Comparison of ENCODE assay signal across 9 cellular contexts in the genomic region with DNA sequence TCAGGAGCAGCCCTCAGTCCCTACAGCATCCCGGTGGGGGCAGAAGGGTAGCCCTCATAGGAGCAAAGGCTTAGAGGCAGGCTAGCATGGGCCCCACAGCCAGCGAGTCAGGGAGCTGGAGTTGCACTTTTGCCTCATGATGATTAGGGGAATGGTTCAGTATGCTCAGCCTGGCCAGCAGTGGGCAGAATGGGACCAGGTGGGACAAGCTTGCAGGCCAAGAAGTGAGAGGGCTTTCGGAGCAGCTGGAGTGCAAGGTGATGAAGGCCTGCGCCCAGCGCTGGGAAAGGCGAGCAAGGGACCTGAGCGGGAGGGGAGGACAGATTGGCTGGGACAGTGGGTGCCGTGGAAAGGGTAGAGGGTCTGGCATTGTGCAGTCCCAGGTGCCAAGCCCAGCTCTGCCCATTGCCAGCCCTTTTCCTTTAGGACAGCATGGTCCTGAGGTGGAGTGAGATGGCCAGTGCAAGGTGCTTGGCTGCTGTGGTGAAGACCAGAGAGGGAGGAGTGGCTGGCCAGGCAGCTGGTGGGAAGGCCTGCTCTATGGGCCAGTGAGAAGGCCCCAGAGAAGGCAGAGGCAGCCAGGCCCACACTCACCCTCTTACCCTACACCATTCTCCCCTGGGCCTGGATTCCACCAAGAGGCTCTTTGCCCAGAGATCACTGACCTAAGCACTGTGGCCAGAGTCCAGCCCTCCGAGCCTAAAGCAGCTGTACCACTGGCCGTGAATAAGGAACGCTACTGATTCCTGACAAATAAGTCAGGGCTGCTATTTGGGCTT. TPM values are rescaled to one million over a fixed set of nuclear protein-coding genes. Genes with fewer than 3 reads are reported as not detected.
DNase-seq lines count a peak whose midpoint lies in the region; ATAC-seq and TF ChIP-seq lines count a peak whose summit lies in the region.
"Had no signal": no experiment of that assay in that cellular context is flagged by ENCODE, and none has a peak within 500 bp of the region (broad histone marks: within the 10 kb centered on the region; RNA-seq: fewer than 3 reads in every experiment).

No MANE protein-coding gene starts in this region.

- H3K4me1 ChIP-seq in Loucy (ENCODE audit: insufficient read depth, low read length, poor library complexity, severe bottlenecking), result peaks cover 5% of the 10 kb centered on the region
- peaks cover 3 to 24% of the 10 kb centered on the region in 2 donors for H3K4me1 ChIP-seq in ascending aorta
- H3K4me1 ChIP-seq in liver (ENCODE audit: control insufficient read depth in 4 of 4, insufficient read depth in 4 of 4, low read length in 3 of 4), result peaks cover 0 to 4% (median 0%) of the 10 kb centered on the region in 4 donors

- no peaks in the 10 kb centered on the region for H4K20me1 ChIP-seq in Loucy (ENCODE audit: insufficient read depth, low read length, poor library complexity, severe bottlenecking)

- no peak for ATAC-seq in HG03571 (IDR thresholded peaks at IDR 0.05; ENCODE audit: unreplicated experiment)
- ATAC-seq in GM21515 (IDR thresholded peaks at IDR 0.05; ENCODE audit: unreplicated experiment), result no peak

- H3K9me3 ChIP-seq in AG04450 (ENCODE audit: control insufficient read depth, insufficient read depth, low read length), result no peaks in the 10 kb centered on the region
- H3K9me3 ChIP-seq in Loucy (ENCODE audit: insufficient read depth, low read depth, low read length), result no peaks in the 10 kb centered on the region
- H3K9me3 ChIP-seq in ascending aorta, result no peaks in the 10 kb centered on the region
- no peaks in the 10 kb centered on the region for H3K9me3 ChIP-seq in liver (ENCODE audit: control insufficient read depth in 4 of 4, low read length in 3 of 4)

- CTCF ChIA-PET in AG04450 (lab: Charles Lee), result interaction anchor here (1.1 to 1.6 kb wide), 2 partner anchors 24 to 42 kb away, joined by 3 to 9 read pairs; no protein-coding TSS in a partner anchor

- H2AFZ ChIP-seq in Loucy (ENCODE audit: low read length), result no peak overlapping the region

- H3F3A ChIP-seq in Loucy (ENCODE audit: low read depth), result no peaks in the 10 kb centered on the region

- no peak overlapping the region for H3K4me2 ChIP-seq in Loucy (ENCODE audit: low read depth, low read length, poor library complexity, severe bottlenecking)

- WGBS in liver, result 89% methylated on average over 11 of the region's 11 CpGs

- H3K4me3 ChIP-seq in AG04450 (ENCODE audit: low read depth, low read length) (no peak overlapping the region), Loucy (ENCODE audit: low read length, poor library complexity, severe bottlenecking) (no peak overlapping the region), ascending aorta (no peak overlapping the region), liver (ENCODE audit: low read depth in 1 of 3, low read length in 3 of 3) (no peak overlapping the region)

- no peaks in the 10 kb centered on the region for H3K79me2 ChIP-seq in Loucy (ENCODE audit: insufficient read depth, low read length)

- no peak for DNase-seq in AG04450 (ENCODE audit: low read depth, low spot score)
- DNase-seq in ascending aorta (ENCODE audit: low spot score in 2 of 2), result no peak
- no peak for DNase-seq in NCI-H1417 (lab: John Stamatoyannopoulos, UW)
- no peak for DNase-seq in posterior vena cava (ENCODE audit: low spot score)
- DNase-seq: GF-D8 had no signal

- TF ChIP-seq RAD21 in liver (IDR thresholded peaks at IDR 0.05), result peak in 1 of 2 donors; percentile 48

- intact Hi-C loops in ascending aorta (cut with DNase I), result loop anchor here (2.0 kb wide), 1 partner anchor 41 kb away; no protein-coding TSS in a partner anchor
- intact Hi-C loops in posterior vena cava (cut with DNase I), result no loop called here

- H3K27ac ChIP-seq in AG04450 (ENCODE audit: low read depth, low read length), result no peak overlapping the region
- H3K27ac ChIP-seq in ascending aorta, result peak overlapping the region; percentile 36 to 38
- no peak overlapping the region for H3K27ac ChIP-seq in liver (ENCODE audit: low read depth in 1 of 2, low read length in 2 of 2)

- TF ChIP-seq CTCF in AG04450 (IDR thresholded peaks at IDR 0.05; ENCODE audit: low read depth, low read length) (peak; percentile 57), Loucy (conservative IDR thresholded peaks at IDR 0.05; ENCODE audit: low read length) (peak; percentile 62), ascending aorta (IDR thresholded peaks at IDR 0.05) (peak; percentile 24 to 39 (median 39)), liver (IDR thresholded peaks at IDR 0.05; ENCODE audit: low read depth, low read length, missing input control) (no peak)

- POLR2A ChIA-PET in AG04450 (lab: Yijun Ruan, JAX), result interaction anchor here (0.9 kb wide), 1 partner anchor 8 kb away, joined by 3 read pairs; no protein-coding TSS in a partner anchor

- H3K36me3 ChIP-seq in Loucy (ENCODE audit: insufficient read depth, low read length) (peaks cover 59% of the 10 kb centered on the region; the same call in 1 of the 2 replicates), ascending aorta (peaks cover 0 to 16% of the 10 kb centered on the region in 2 donors), liver (ENCODE audit: control insufficient read depth in 4 of 4, insufficient read depth in 3 of 4, low read depth in 1 of 4, low read length in 3 of 4) (peaks cover 0 to 9% (median 5%) of the 10 kb centered on the region in 4 donors)

- no peaks in the 10 kb centered on the region for H3K27me3 ChIP-seq in AG04450 (ENCODE audit: control insufficient read depth, insufficient read depth, low read length)
- no peaks in the 10 kb centered on the region for H3K27me3 ChIP-seq in Loucy (ENCODE audit: insufficient read depth, low read length, poor library complexity, severe bottlenecking)
- no peaks in the 10 kb centered on the region for H3K27me3 ChIP-seq in ascending aorta
- no peaks in the 10 kb centered on the region for H3K27me3 ChIP-seq in liver (ENCODE audit: control insufficient read depth in 4 of 4, insufficient read depth in 4 of 4, low read length in 3 of 4)

- no peak overlapping the region for H3K9ac ChIP-seq in Loucy (ENCODE audit: low read depth, low read length, poor library complexity, severe bottlenecking)
- H3K9ac ChIP-seq in liver (ENCODE audit: low read depth in 1 of 2, low read length in 2 of 2), result no peak overlapping the region

- H3K9me2 ChIP-seq in Loucy (replicated peaks; ENCODE audit: low read depth, low read length), result no peaks in the 10 kb centered on the region

TF ChIP-seq in liver, 16 proteins besides CTCF, POLR2A, EP300 and RAD21:
- TF ChIP-seq NR2F2 (IDR thresholded peaks at IDR 0.05) (peak; percentile 29), RXRA (IDR thresholded peaks at IDR 0.05) (no peak)

RNA-seq across cellular contexts. Expression of gene SUSD2, which starts 47.9 kb away (rescaled TPM):
- polyA plus RNA-seq in AG04450 (2011; rRNA removed) (0.63 and 1.1 TPM in 2 replicates), liver (1 to 10 TPM in 1 of 2 donors, under 1 TPM in 1; 0.28 to 2.5 TPM)
- 0.09 and 0.32 TPM in 2 replicates for polyA minus RNA-seq in AG04450 (2011; rRNA and poly(A)+ RNA removed)
- total RNA-seq in ascending aorta (51.0 TPM), liver (under 1 TPM; 0.14 to 0.75 TPM), posterior vena cava (10 to 100 TPM; 11.9 to 29.5 TPM)

Comparison
In these comparisons a context has a peak if more than half of its experiments do, and no peak if none do; other contexts are left out.
1. H3K27ac ChIP-seq: peak in ascending aorta (2 of 2); none in AG04450 (single experiment) and liver (0 of 2).
2. RNA of gene SUSD2, which starts 47.9 kb away (total RNA-seq): 51.0 TPM in ascending aorta (single experiment) and 11.9 to 29.5 TPM in posterior vena cava; 0.14 to 0.75 TPM in liver; every median in the first group is over 4 times any median in the second.